In the genomic region with DNA sequence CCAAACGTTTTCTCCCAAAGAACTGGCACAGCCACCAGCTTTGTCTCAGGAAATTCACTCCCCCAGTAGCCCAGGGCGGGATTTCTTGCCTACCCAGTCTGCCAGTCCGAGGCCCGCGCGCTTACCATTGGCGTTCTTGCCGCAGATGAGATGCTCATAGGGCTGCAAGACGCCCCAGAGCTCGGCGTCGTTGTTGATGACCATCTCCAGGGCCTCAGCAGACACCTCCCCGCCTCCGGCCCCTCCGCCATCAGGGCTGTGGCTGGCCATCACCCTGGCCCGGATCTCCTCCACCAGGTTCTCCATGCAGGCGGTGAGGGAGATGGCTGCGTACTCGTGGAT, we compare ENCODE assay signal across 8 cellular contexts. TPM values are rescaled to one million over a fixed set of nuclear protein-coding genes. Genes with fewer than 3 reads are reported as not detected.
DNase-seq lines count a peak whose midpoint lies in the region; ATAC-seq and FAIRE-seq lines count a peak whose summit lies in the region.

No MANE protein-coding gene starts in this region.

- H3K36me3 ChIP-seq in BLaER1 (no peaks in the 10 kb centered on the region), small intestine (ENCODE audit: control insufficient read depth in 2 of 2, insufficient read depth in 2 of 2, low read length in 2 of 2) (no peaks in the 10 kb centered on the region)

- FAIRE-seq in small intestine (lab: Jason Lieb, UNC) = no peak

- H3K9ac ChIP-seq in BLaER1 = no peak overlapping the region

- peaks cover 5% of the 10 kb centered on the region for H3K36me3 Mint-ChIP-seq in activated naive CD8-positive, alpha-beta T cell treated with anti-CD3 and anti-CD28 coated beads, Interleukin-2, amount 50 U/mL, for 24 hours (ENCODE audit: low read depth)
- H3K36me3 Mint-ChIP-seq in stimulated activated memory B cell treated with anti-CD40 and anti-IgM and Interleukin-4, amounts not matched to agents 10 μg/mL and 1 μg/mL and 100 μg/mL, for 72 hours = peaks cover 15% of the 10 kb centered on the region

- H3K4me1 ChIP-seq in BLaER1 (peaks cover 18% of the 10 kb centered on the region), small intestine (ENCODE audit: control insufficient read depth in 2 of 2, insufficient read depth in 1 of 2, low read depth in 1 of 2, low read length in 1 of 2) (peaks cover 3 to 4% of the 10 kb centered on the region in 2 donors)

- no peak for ATAC-seq in activated naive CD8-positive, alpha-beta T cell treated with anti-CD3 and anti-CD28 coated beads, Interleukin-2, amount 50 U/mL, for 24 hours
- no peak for ATAC-seq in stimulated activated memory B cell treated with anti-CD40 and anti-IgM and Interleukin-4, amounts not matched to agents 10 μg/mL and 1 μg/mL and 100 μg/mL, for 72 hours
- ATAC-seq in GM21360 (IDR thresholded peaks at IDR 0.05; ENCODE audit: unreplicated experiment) = no peak

- H3K27ac Mint-ChIP-seq in activated naive CD8-positive, alpha-beta T cell treated with anti-CD3 and anti-CD28 coated beads, Interleukin-2, amount 50 U/mL, for 24 hours = no peak overlapping the region
- H3K27ac Mint-ChIP-seq in stimulated activated memory B cell treated with anti-CD40 and anti-IgM and Interleukin-4, amounts not matched to agents 10 μg/mL and 1 μg/mL and 100 μg/mL, for 72 hours = no peak overlapping the region

- peak overlapping the region; percentile 100 for H3K4me2 ChIP-seq in BLaER1

- 1 to 4% (median 4%) methylated on average over 19 of the region's 19 CpGs for WGBS in small intestine, 3 donors

- peak overlapping the region; percentile 73 for H3K4me3 ChIP-seq in BLaER1
- H3K4me3 ChIP-seq in small intestine (ENCODE audit: low read depth in 1 of 2, low read length in 2 of 2) = peak overlapping the region in 1 of 2 donors; percentile 92

- peaks cover 23% of the 10 kb centered on the region for H4K20me1 ChIP-seq in BLaER1

- H3K27me3 ChIP-seq in BLaER1 (peaks cover 37% of the 10 kb centered on the region), small intestine (ENCODE audit: control insufficient read depth in 2 of 2, insufficient read depth in 2 of 2, low read length in 2 of 2) (no peaks in the 10 kb centered on the region)

- peaks cover 28% of the 10 kb centered on the region for H3K4me1 Mint-ChIP-seq in activated naive CD8-positive, alpha-beta T cell treated with anti-CD3 and anti-CD28 coated beads, Interleukin-2, amount 50 U/mL, for 24 hours
- peaks cover 60% of the 10 kb centered on the region for H3K4me1 Mint-ChIP-seq in stimulated activated memory B cell treated with anti-CD40 and anti-IgM and Interleukin-4, amounts not matched to agents 10 μg/mL and 1 μg/mL and 100 μg/mL, for 72 hours

- in situ Hi-C loops in KBM-7 (cut with MboI; ENCODE audit: low pct_unique_long_range_greater_than_20kb, low sequenced_read_pairs) = loop anchor here (25.0 kb wide), 1 partner anchor 194 kb away; no protein-coding TSS in a partner anchor

- peak; percentile 20 for DNase-seq in KBM-7
- DNase-seq in activated naive CD8-positive, alpha-beta T cell treated with anti-CD3 and anti-CD28 coated beads, Interleukin-2, amount 50 U/mL, for 24 hours = peak; percentile 16
- peak; percentile 78 for DNase-seq in iris pigment epithelial cell (ENCODE audit: low read depth)
- no peak for DNase-seq in small intestine
- DNase-seq in Kasumi-1 (lab: John Stamatoyannopoulos, UW) = no peak

- peak overlapping the region; percentile 69 for H3K4me3 Mint-ChIP-seq in activated naive CD8-positive, alpha-beta T cell treated with anti-CD3 and anti-CD28 coated beads, Interleukin-2, amount 50 U/mL, for 24 hours
- H3K4me3 Mint-ChIP-seq in stimulated activated memory B cell treated with anti-CD40 and anti-IgM and Interleukin-4, amounts not matched to agents 10 μg/mL and 1 μg/mL and 100 μg/mL, for 72 hours = peak overlapping the region; percentile 77

- H3K9me3 ChIP-seq in BLaER1 = no peaks in the 10 kb centered on the region
- H3K9me3 ChIP-seq in small intestine (ENCODE audit: control insufficient read depth, low read depth) = no peaks in the 10 kb centered on the region

- H3K9me3 Mint-ChIP-seq in activated naive CD8-positive, alpha-beta T cell treated with anti-CD3 and anti-CD28 coated beads, Interleukin-2, amount 50 U/mL, for 24 hours = no peaks in the 10 kb centered on the region
- H3K9me3 Mint-ChIP-seq in stimulated activated memory B cell treated with anti-CD40 and anti-IgM and Interleukin-4, amounts not matched to agents 10 μg/mL and 1 μg/mL and 100 μg/mL, for 72 hours = no peaks in the 10 kb centered on the region

- peaks cover 61% of the 10 kb centered on the region for H3K27me3 Mint-ChIP-seq in activated naive CD8-positive, alpha-beta T cell treated with anti-CD3 and anti-CD28 coated beads, Interleukin-2, amount 50 U/mL, for 24 hours
- peaks cover 49% of the 10 kb centered on the region for H3K27me3 Mint-ChIP-seq in stimulated activated memory B cell treated with anti-CD40 and anti-IgM and Interleukin-4, amounts not matched to agents 10 μg/mL and 1 μg/mL and 100 μg/mL, for 72 hours

- no peak overlapping the region for H3K27ac ChIP-seq in BLaER1
- H3K27ac ChIP-seq in small intestine (ENCODE audit: low read depth in 1 of 2, low read length in 1 of 2) = peak overlapping the region in 1 of 2 donors; percentile 91

RNA-seq across cellular contexts. Expression of a gene that starts 1.3 kb away (rescaled TPM):
- polyA plus RNA-seq in small intestine = 10 to 100 TPM in 2 of 3 donors, 1 to 10 TPM in 1; 5.9 to 25.1 (median 21.0) TPM

Comparison
In these comparisons a context has a peak if more than half of its experiments do, and no peak if none do; other contexts are left out.
1. DNase-seq: peak in KBM-7 (single experiment), activated naive CD8-positive, alpha-beta T cell treated with anti-CD3 and anti-CD28 coated beads, Interleukin-2, amount 50 U/mL, for 24 hours (single experiment) and iris pigment epithelial cell (single experiment); none in small intestine (single experiment) and Kasumi-1 (0 of 2).